ENCODE assay signal across 15 cellular contexts in genomic region chr6:154230390-154230789, GRCh38.
DNase-seq lines count a peak whose midpoint lies in the region; ATAC-seq and TF ChIP-seq lines count a peak whose summit lies in the region.
"Had no signal": no experiment of that assay in that cellular context is flagged by ENCODE, and none has a peak within 500 bp of the region (broad histone marks: within the 10 kb centered on the region; RNA-seq: fewer than 3 reads in every experiment).

No MANE protein-coding gene starts in this region.

- no peaks in the 10 kb centered on the region for H3K9me2 ChIP-seq in Loucy (replicated peaks; ENCODE audit: low read depth, low read length)

- no peaks in the 10 kb centered on the region for H3K27me3 Mint-ChIP-seq in activated T-cell treated with anti-CD3 and anti-CD28 coated beads, Interleukin-2, amount 50 U/mL, for 24 hours
- no peaks in the 10 kb centered on the region for H3K27me3 Mint-ChIP-seq in activated naive CD8-positive, alpha-beta T cell treated with anti-CD3 and anti-CD28 coated beads, Interleukin-2, amount 10 ng/mL, durations not matched to agents 7 days and 5 days

- no peaks in the 10 kb centered on the region for H3K9me3 ChIP-seq in Loucy (ENCODE audit: insufficient read depth, low read depth, low read length)
- no peaks in the 10 kb centered on the region for H3K9me3 ChIP-seq in spleen
- H3K9me3 ChIP-seq: uterus had no signal

- H3K79me2 ChIP-seq in Loucy (ENCODE audit: insufficient read depth, low read length) = 0 out of 2 replicates have a peak, but pooled peaks cover 3% of the 10 kb centered on the region

- ATAC-seq in activated naive CD8-positive, alpha-beta T cell treated with anti-CD3 and anti-CD28 coated beads, Interleukin-2, amount 10 ng/mL, durations not matched to agents 7 days and 5 days (ENCODE audit: low read depth) = no peak
- ATAC-seq: left colon, PC-3 had no signal

- peak overlapping the region in 6 of 8 donors; percentile 41 to 70 (median 55) for H3K27ac ChIP-seq in spleen
- H3K27ac ChIP-seq: uterus had no signal

- POLR2A ChIA-PET in activated naive CD8-positive, alpha-beta T cell treated with anti-CD3 and anti-CD28 coated beads, Interleukin-2, amount 10 ng/mL, durations not matched to agents 7 days and 5 days (lab: Charles Lee) = interaction anchor here (1.4 kb wide), 1 partner anchor 17 kb away, joined by 5 read pairs; no protein-coding TSS in a partner anchor

- peaks cover 19% of the 10 kb centered on the region for H3K36me3 Mint-ChIP-seq in activated T-cell treated with anti-CD3 and anti-CD28 coated beads, Interleukin-2, amount 50 U/mL, for 24 hours (ENCODE audit: low read depth)
- H3K36me3 Mint-ChIP-seq in activated naive CD8-positive, alpha-beta T cell treated with anti-CD3 and anti-CD28 coated beads, Interleukin-2, amount 10 ng/mL, durations not matched to agents 7 days and 5 days = peaks cover 20% of the 10 kb centered on the region

- H3K27ac Mint-ChIP-seq in activated T-cell treated with anti-CD3 and anti-CD28 coated beads, Interleukin-2, amount 50 U/mL, for 24 hours = peak overlapping the region; percentile 90
- peak overlapping the region; percentile 89 for H3K27ac Mint-ChIP-seq in activated naive CD8-positive, alpha-beta T cell treated with anti-CD3 and anti-CD28 coated beads, Interleukin-2, amount 10 ng/mL, durations not matched to agents 7 days and 5 days

- DNase-seq in activated T-cell treated with anti-CD3 and anti-CD28 coated beads, Interleukin-2, amount 50 U/mL, for 24 hours = no peak
- no peak for DNase-seq in activated T-cell treated with anti-CD3 and anti-CD28 coated beads, Interleukin-2, amount 50 U/mL, for 1 hour
- no peak for DNase-seq in activated naive CD8-positive, alpha-beta T cell treated with anti-CD3 and anti-CD28 coated beads, Interleukin-2, amount 10 ng/mL, durations not matched to agents 7 days and 5 days
- no peak for DNase-seq in spleen
- DNase-seq in NCI-H2081 treated with DMSO at 0.1 percent for 48 hours (lab: John Stamatoyannopoulos, UW) = no peak
- DNase-seq in NCI-H1048 (lab: John Stamatoyannopoulos, UW) = no peak
- no peak for DNase-seq in NCI-H1694 treated with DMSO at 0.1 percent for 48 hours (lab: John Stamatoyannopoulos, UW)
- DNase-seq: DMS79 treated with DMSO at 0.1 percent for 48 hours, left colon, NCI-H1436, NCI-H2171, PC-3, uterus had no signal

- no peaks in the 10 kb centered on the region for H3K9me3 Mint-ChIP-seq in activated T-cell treated with anti-CD3 and anti-CD28 coated beads, Interleukin-2, amount 50 U/mL, for 24 hours
- no peaks in the 10 kb centered on the region for H3K9me3 Mint-ChIP-seq in activated naive CD8-positive, alpha-beta T cell treated with anti-CD3 and anti-CD28 coated beads, Interleukin-2, amount 10 ng/mL, durations not matched to agents 7 days and 5 days

- H4K20me1 ChIP-seq in Loucy (ENCODE audit: insufficient read depth, low read length, poor library complexity, severe bottlenecking) = no peaks in the 10 kb centered on the region

- no peaks in the 10 kb centered on the region for H3K27me3 ChIP-seq in Loucy (ENCODE audit: insufficient read depth, low read length, poor library complexity, severe bottlenecking)
- H3K27me3 ChIP-seq in spleen (replicated peaks in 1 of 7) = no peaks in the 10 kb centered on the region
- H3K27me3 ChIP-seq: uterus had no signal

- no peak overlapping the region for H3K9ac ChIP-seq in Loucy (ENCODE audit: low read depth, low read length, poor library complexity, severe bottlenecking)

- peak overlapping the region; percentile 63 for H3K4me3 Mint-ChIP-seq in activated T-cell treated with anti-CD3 and anti-CD28 coated beads, Interleukin-2, amount 50 U/mL, for 24 hours
- peak overlapping the region; percentile 80 for H3K4me3 Mint-ChIP-seq in activated naive CD8-positive, alpha-beta T cell treated with anti-CD3 and anti-CD28 coated beads, Interleukin-2, amount 10 ng/mL, durations not matched to agents 7 days and 5 days
- H3K4me3 Mint-ChIP-seq: neural crest cell had no signal

- H2AFZ ChIP-seq in Loucy (ENCODE audit: low read length) = peak overlapping the region; percentile 15; the same call in 1 of the 2 replicates

- H3K4me3 ChIP-seq in Loucy (ENCODE audit: low read length, poor library complexity, severe bottlenecking) (peak overlapping the region; percentile 27), spleen (peak overlapping the region in 2 of 8 donors; percentile 7 to 56)
- H3K4me3 ChIP-seq: uterus had no signal

- TF ChIP-seq CTCF in Loucy (conservative IDR thresholded peaks at IDR 0.05; ENCODE audit: low read length) (no peak), spleen (IDR thresholded peaks at IDR 0.05 in 8 of 11, conservative IDR thresholded peaks at IDR 0.05 in 3 of 11) (no peak)

- no peaks in the 10 kb centered on the region for H3K36me3 ChIP-seq in Loucy (ENCODE audit: insufficient read depth, low read length)
- peaks cover 0 to 7% (median 0%) of the 10 kb centered on the region in 6 donors for H3K36me3 ChIP-seq in spleen
- H3K36me3 ChIP-seq: uterus had no signal

- 66 to 78% (median 71%) methylated on average over 3 of the region's 3 CpGs for WGBS in spleen, 5 donors

- intact Hi-C loops in spleen (cut with DNase I; ENCODE audit: low total_unique reads) = no loop called here

- H3K4me1 Mint-ChIP-seq in activated T-cell treated with anti-CD3 and anti-CD28 coated beads, Interleukin-2, amount 50 U/mL, for 24 hours (ENCODE audit: low read depth) = peaks cover 81% of the 10 kb centered on the region
- H3K4me1 Mint-ChIP-seq in activated naive CD8-positive, alpha-beta T cell treated with anti-CD3 and anti-CD28 coated beads, Interleukin-2, amount 10 ng/mL, durations not matched to agents 7 days and 5 days = peaks cover 52% of the 10 kb centered on the region

- H3K4me2 ChIP-seq in Loucy (ENCODE audit: low read depth, low read length, poor library complexity, severe bottlenecking) = peak overlapping the region; percentile 65

- no peak for TF ChIP-seq POLR2A in spleen (IDR thresholded peaks at IDR 0.05)

- H3F3A ChIP-seq in Loucy (ENCODE audit: low read depth) = no peaks in the 10 kb centered on the region

- H3K4me1 ChIP-seq in Loucy (ENCODE audit: insufficient read depth, low read length, poor library complexity, severe bottlenecking) = peaks cover 45% of the 10 kb centered on the region
- H3K4me1 ChIP-seq in spleen = peaks cover 0 to 80% (median 47%) of the 10 kb centered on the region in 6 donors
- H3K4me1 ChIP-seq: uterus had no signal
